Comparison of ENCODE assay signal across 1 cellular context in the genomic region with DNA sequence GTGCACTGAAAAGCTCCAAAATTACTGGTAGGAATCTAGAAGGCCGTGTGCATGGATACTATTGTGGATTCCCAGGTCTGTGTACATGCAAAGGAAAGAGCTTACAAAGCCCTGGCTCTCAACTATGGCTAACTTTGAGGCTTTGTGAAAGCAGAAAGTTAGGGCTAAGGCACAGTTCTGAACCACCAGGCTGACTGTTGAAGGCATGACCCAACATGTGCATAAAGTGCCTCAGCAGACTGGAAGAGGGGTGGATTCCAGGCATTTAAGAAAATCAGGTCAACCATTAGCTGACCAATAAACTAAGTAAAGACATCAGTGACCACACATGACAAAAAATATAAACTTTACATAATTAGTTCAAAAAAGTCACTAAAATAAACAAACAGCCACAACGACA.
TF ChIP-seq lines count a peak whose summit lies in the region.

No MANE protein-coding gene starts in this region.

TF ChIP-seq in K562, 482 proteins besides CTCF, POLR2A, EP300 and RAD21 (continued from another document):
- TF ChIP-seq, protein P1, sequence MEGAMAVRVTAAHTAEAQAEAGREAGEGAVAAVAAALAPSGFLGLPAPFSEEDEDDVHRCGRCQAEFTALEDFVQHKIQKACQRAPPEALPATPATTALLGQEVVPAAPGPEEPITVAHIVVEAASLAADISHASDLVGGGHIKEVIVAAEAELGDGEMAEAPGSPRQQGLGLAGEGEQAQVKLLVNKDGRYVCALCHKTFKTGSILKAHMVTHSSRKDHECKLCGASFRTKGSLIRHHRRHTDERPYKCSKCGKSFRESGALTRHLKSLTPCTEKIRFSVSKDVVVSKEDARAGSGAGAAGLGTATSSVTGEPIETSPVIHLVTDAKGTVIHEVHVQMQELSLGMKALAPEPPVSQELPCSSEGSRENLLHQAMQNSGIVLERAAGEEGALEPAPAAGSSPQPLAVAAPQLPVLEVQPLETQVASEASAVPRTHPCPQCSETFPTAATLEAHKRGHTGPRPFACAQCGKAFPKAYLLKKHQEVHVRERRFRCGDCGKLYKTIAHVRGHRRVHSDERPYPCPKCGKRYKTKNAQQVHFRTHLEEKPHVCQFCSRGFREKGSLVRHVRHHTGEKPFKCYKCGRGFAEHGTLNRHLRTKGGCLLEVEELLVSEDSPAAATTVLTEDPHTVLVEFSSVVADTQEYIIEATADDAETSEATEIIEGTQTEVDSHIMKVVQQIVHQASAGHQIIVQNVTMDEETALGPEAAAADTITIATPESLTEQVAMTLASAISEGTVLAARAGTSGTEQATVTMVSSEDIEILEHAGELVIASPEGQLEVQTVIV (CRISPR knock-in tag; IDR thresholded peaks at IDR 0.05; ENCODE audit: borderline replicate concordance), result no peak
- TF ChIP-seq CBX5 (IDR thresholded peaks at IDR 0.05; ENCODE audit: borderline replicate concordance, low read depth) (no peak), ZNF699 (CRISPR knock-in tag; IDR thresholded peaks at IDR 0.05; ENCODE audit: insufficient replicate concordance) (no peak), EGR1 (conservative IDR thresholded peaks at IDR 0.05) (no peak), TBP (optimal IDR thresholded peaks at IDR 0.05; ENCODE audit: low read depth, low read length) (no peak), NFATC3 (IDR thresholded peaks at IDR 0.05) (no peak)
TF ChIP-seq in K562: peak in this region for 0.
